Comparison of ENCODE assay signal across 11 cellular contexts in the genomic region with DNA sequence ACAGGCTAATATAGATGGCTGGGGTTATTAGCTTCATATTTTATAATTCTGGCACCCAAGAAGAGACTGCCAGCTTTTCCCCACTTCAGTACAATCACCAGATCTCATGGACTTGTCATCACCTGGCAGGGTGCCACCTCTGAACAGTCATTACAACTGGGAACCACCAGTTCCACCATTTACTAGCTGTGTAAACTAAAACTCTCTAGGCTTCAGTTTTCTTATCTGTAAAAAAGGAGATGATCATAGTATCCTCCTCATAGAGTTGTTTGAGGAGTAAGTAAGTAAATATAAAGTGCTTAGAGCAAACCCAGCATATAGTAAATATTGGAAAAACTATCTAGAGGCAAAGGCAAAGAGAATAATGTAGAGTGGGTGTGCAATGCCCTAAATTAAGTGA. TPM values are rescaled to one million over a fixed set of nuclear protein-coding genes. Genes with fewer than 3 reads are reported as not detected.
A peak's percentile ranks its signal among the peaks of the same experiment; 100 is the strongest.
DNase-seq lines count a peak whose midpoint lies in the region; ATAC-seq, FAIRE-seq and TF ChIP-seq lines count a peak whose summit lies in the region.
"Had no signal": no experiment of that assay in that cellular context is flagged by ENCODE, and none has a peak within 500 bp of the region (broad histone marks: within the 10 kb centered on the region; RNA-seq: fewer than 3 reads in every experiment).

No MANE protein-coding gene starts in this region.

- H3K27me3 ChIP-seq in right atrium auricular region: no peaks in the 10 kb centered on the region
- H3K27me3 ChIP-seq: cardiac muscle cell had no signal

- no peak for TF ChIP-seq CTCF in right atrium auricular region (IDR thresholded peaks at IDR 0.05)

- no peaks in the 10 kb centered on the region for H3K27me3 Mint-ChIP-seq in T-helper 2 cell treated with Interferon-gamma antibody and Interleukin-4, amounts not matched to agents 5 μg/mL and 100 μg/mL, for 36 hours (ENCODE audit: low read depth)

- intact Hi-C loops in Right ventricle myocardium inferior (cut with DNase I) (no loop called here), left cardiac atrium (cut with DNase I) (no loop called here)

- H3K9me3 ChIP-seq in right atrium auricular region: no peaks in the 10 kb centered on the region

- H3K27ac Mint-ChIP-seq in T-helper 2 cell treated with Interferon-gamma antibody and Interleukin-4, amounts not matched to agents 5 μg/mL and 100 μg/mL, for 36 hours: no peak overlapping the region

- no peaks in the 10 kb centered on the region for H3K36me3 ChIP-seq in right atrium auricular region
- H3K36me3 ChIP-seq: cardiac muscle cell had no signal

- H3K4me1 ChIP-seq in right atrium auricular region: peaks cover 0 to 46% of the 10 kb centered on the region in 2 donors

- no peak for FAIRE-seq in urothelium cell line (lab: Jason Lieb, UNC)

- H3K9me3 Mint-ChIP-seq in T-helper 2 cell treated with Interferon-gamma antibody and Interleukin-4, amounts not matched to agents 5 μg/mL and 100 μg/mL, for 36 hours: peaks cover 3% of the 10 kb centered on the region

- H3K27ac ChIP-seq in right atrium auricular region: peak overlapping the region in 1 of 2 donors; percentile 70
- H3K27ac ChIP-seq: C4-2B, cardiac muscle cell had no signal

- ATAC-seq in Right ventricle myocardium inferior: no peak
- peak; percentile 51 to 68 for ATAC-seq in left cardiac atrium
- ATAC-seq in HG02973 (IDR thresholded peaks at IDR 0.05; ENCODE audit: unreplicated experiment): no peak

- no peak overlapping the region for H3K4me3 ChIP-seq in right atrium auricular region
- H3K4me3 ChIP-seq: cardiac muscle cell had no signal

- H3K36me3 Mint-ChIP-seq in T-helper 2 cell treated with Interferon-gamma antibody and Interleukin-4, amounts not matched to agents 5 μg/mL and 100 μg/mL, for 36 hours (ENCODE audit: low read depth): no peaks in the 10 kb centered on the region

- H3K4me1 Mint-ChIP-seq in T-helper 2 cell treated with Interferon-gamma antibody and Interleukin-4, amounts not matched to agents 5 μg/mL and 100 μg/mL, for 36 hours (ENCODE audit: low read depth): no peaks in the 10 kb centered on the region

- peak; percentile 68 for DNase-seq in Right ventricle myocardium inferior (ENCODE audit: missing footprints)
- DNase-seq in right atrium auricular region (ENCODE audit: low spot score): no peak
- DNase-seq in T1000 (lab: John Stamatoyannopoulos, UW): peak; percentile 15
- peak; percentile 73 for DNase-seq in left cardiac atrium
- peak; percentile 17 for DNase-seq in urothelium cell line (ENCODE audit: low spot score)
- DNase-seq in T-helper 2 cell treated with Interferon-gamma antibody and Interleukin-4, amounts not matched to agents 5 μg/mL and 100 μg/mL, for 36 hours (ENCODE audit: low spot score): no peak
- no peak for DNase-seq in NCI-H526 treated with DMSO at 0.1 percent for 48 hours (lab: John Stamatoyannopoulos, UW)
- DNase-seq: NCI-H1436 treated with DMSO at 0.1 percent for 48 hours had no signal

- no peak overlapping the region for H3K4me3 Mint-ChIP-seq in T-helper 2 cell treated with Interferon-gamma antibody and Interleukin-4, amounts not matched to agents 5 μg/mL and 100 μg/mL, for 36 hours

RNA-seq across cellular contexts. Expression of a gene that starts 19.3 kb away (rescaled TPM):
- total RNA-seq in Right ventricle myocardium inferior (8.3 TPM), right atrium auricular region (10 to 100 TPM; 33.1 to 36.2 TPM), left cardiac atrium (10 to 100 TPM; 26.4 to 27.6 TPM)

Comparison
In these comparisons a context has a peak if more than half of its experiments do, and no peak if none do; other contexts are left out.
1. ATAC-seq: peak in left cardiac atrium (2 of 2); none in Right ventricle myocardium inferior (single experiment) and HG02973 (single experiment).
2. DNase-seq: peak in Right ventricle myocardium inferior (single experiment), T1000 (single experiment), left cardiac atrium (single experiment) and urothelium cell line (single experiment); none in right atrium auricular region (single experiment), T-helper 2 cell treated with Interferon-gamma antibody and Interleukin-4, amounts not matched to agents 5 μg/mL and 100 μg/mL, for 36 hours (single experiment) and NCI-H526 treated with DMSO at 0.1 percent for 48 hours (single experiment).